In genomic region chr7:135509589-135509838, GRCh38 we compare ENCODE assay signal across 8 cellular contexts. TPM values are rescaled to one million over a fixed set of nuclear protein-coding genes. Genes with fewer than 3 reads are reported as not detected.
A peak's percentile ranks its signal among the peaks of the same experiment; 100 is the strongest.
DNase-seq lines count a peak whose midpoint lies in the region; ATAC-seq and TF ChIP-seq lines count a peak whose summit lies in the region.

No MANE protein-coding gene starts in this region.

- no peak overlapping the region for H3K27ac Mint-ChIP-seq in activated naive CD8-positive, alpha-beta T cell treated with anti-CD3 and anti-CD28 coated beads, Interleukin-2, amount 50 U/mL, for 24 hours

- H3K36me3 ChIP-seq in DOHH2 (ENCODE audit: control insufficient read depth, low read length), result peaks cover 14% of the 10 kb centered on the region
- H3K36me3 ChIP-seq in OCI-LY7 (ENCODE audit: insufficient read depth, low read length), result peaks cover 9% of the 10 kb centered on the region
- no peaks in the 10 kb centered on the region for H3K36me3 ChIP-seq in psoas muscle (ENCODE audit: insufficient read depth in 1 of 2, low read depth in 1 of 2)

- intact Hi-C loops in OCI-LY7 (cut with micrococcal nuclease; ENCODE audit: unreplicated experiment), result loop anchor here (5.0 kb wide), 1 partner anchor 468 kb away; the partner anchor contains the start of gene MTPN
- intact Hi-C loops in psoas muscle (cut with DNase I), result loop anchor here in 1 of 2 donors (5.0 kb wide), 1 partner anchor 62 kb away; no protein-coding TSS in a partner anchor

- no TSS peak for BruUV-seq in OCI-LY7 (replicated peaks; lab: Mats Ljungman, UMichigan)

- no peaks in the 10 kb centered on the region for H3K9me3 Mint-ChIP-seq in activated naive CD8-positive, alpha-beta T cell treated with anti-CD3 and anti-CD28 coated beads, Interleukin-2, amount 50 U/mL, for 24 hours

- 0 to 1% (median 1%) methylated on average over 13 to 14 of the region's 14 CpGs for WGBS in psoas muscle, 3 donors

- peak overlapping the region; percentile 73 for H3K4me2 ChIP-seq in DOHH2 (ENCODE audit: low read length)
- H3K4me2 ChIP-seq in OCI-LY7 (ENCODE audit: low read length), result peak overlapping the region; percentile 97

- H3K27ac ChIP-seq in DOHH2 (ENCODE audit: low read depth, low read length) (peak overlapping the region; percentile 72), OCI-LY7 (ENCODE audit: low read depth, low read length, poor library complexity, severe bottlenecking) (peak overlapping the region; percentile 71), psoas muscle (peak overlapping the region; percentile 94)

- H3K9me3 ChIP-seq in DOHH2 (ENCODE audit: control insufficient read depth, insufficient read depth, low read length) (no peaks in the 10 kb centered on the region), OCI-LY7 (ENCODE audit: low read length) (no peaks in the 10 kb centered on the region), psoas muscle (no peaks in the 10 kb centered on the region)

- no peaks in the 10 kb centered on the region for H3K27me3 ChIP-seq in DOHH2 (ENCODE audit: control insufficient read depth, low read length)
- no peaks in the 10 kb centered on the region for H3K27me3 ChIP-seq in psoas muscle (ENCODE audit: insufficient read depth in 3 of 3, low read length in 2 of 3)

- peaks cover 53% of the 10 kb centered on the region for H3K79me2 ChIP-seq in DOHH2 (ENCODE audit: control insufficient read depth, low read length)
- H3K79me2 ChIP-seq in OCI-LY7 (ENCODE audit: insufficient read depth, low read depth, low read length), result peaks cover 52% of the 10 kb centered on the region

- H4K20me1 ChIP-seq in DOHH2 (ENCODE audit: control insufficient read depth, insufficient read depth, low read depth, low read length) (peaks cover 23% of the 10 kb centered on the region), OCI-LY7 (ENCODE audit: insufficient read depth, low read length) (peaks cover 23% of the 10 kb centered on the region)

- peaks cover 7% of the 10 kb centered on the region for H3K36me3 Mint-ChIP-seq in activated naive CD8-positive, alpha-beta T cell treated with anti-CD3 and anti-CD28 coated beads, Interleukin-2, amount 50 U/mL, for 24 hours (ENCODE audit: low read depth)

- DNase-seq in OCI-LY7 (ENCODE audit: low spot score) (no peak), fibroblast of gingiva (ENCODE audit: low read depth) (peak; percentile 63), psoas muscle (no peak), NCI-H1436 treated with DMSO at 0.1 percent for 48 hours (lab: John Stamatoyannopoulos, UW) (no peak), DMS114 treated with DMSO at 0.1 percent for 48 hours (lab: John Stamatoyannopoulos, UW; ENCODE audit: unreplicated experiment) (no peak)
- no peak for DNase-seq in activated naive CD8-positive, alpha-beta T cell treated with anti-CD3 and anti-CD28 coated beads, Interleukin-2, amount 50 U/mL, for 24 hours

- peaks cover 5% of the 10 kb centered on the region for H3F3A ChIP-seq in DOHH2 (ENCODE audit: control insufficient read depth, insufficient read depth)

- CTCF ChIA-PET in OCI-LY7 (lab: Charles Lee; ENCODE audit: unreplicated experiment), result no interaction called here

- TF ChIP-seq CTCF in DOHH2 (IDR thresholded peaks at IDR 0.05; ENCODE audit: low read depth, low read length, poor library complexity, severe bottlenecking) (no peak), OCI-LY7 (conservative IDR thresholded peaks at IDR 0.05; ENCODE audit: low read length) (no peak), psoas muscle (IDR thresholded peaks at IDR 0.05) (no peak)

- ATAC-seq in psoas muscle (no peak), HG03442 (IDR thresholded peaks at IDR 0.05; ENCODE audit: unreplicated experiment) (no peak)
- no peak for ATAC-seq in activated naive CD8-positive, alpha-beta T cell treated with anti-CD3 and anti-CD28 coated beads, Interleukin-2, amount 50 U/mL, for 24 hours

- peaks cover 31% of the 10 kb centered on the region for H3K4me1 ChIP-seq in DOHH2 (ENCODE audit: control insufficient read depth, low read length)
- H3K4me1 ChIP-seq in OCI-LY7 (ENCODE audit: insufficient read depth, low read length, poor library complexity, severe bottlenecking), result peaks cover 28% of the 10 kb centered on the region
- peaks cover 22% of the 10 kb centered on the region for H3K4me1 ChIP-seq in psoas muscle

- peaks cover 20% of the 10 kb centered on the region for H3K4me1 Mint-ChIP-seq in activated naive CD8-positive, alpha-beta T cell treated with anti-CD3 and anti-CD28 coated beads, Interleukin-2, amount 50 U/mL, for 24 hours

- POLR2A ChIA-PET in OCI-LY7 (lab: Charles Lee), result interaction anchor here (0.6 to 0.9 kb wide), 4 partner anchors 16 to 145 kb away, joined by 3 to 4 read pairs (median 3); no protein-coding TSS in a partner anchor

- peak overlapping the region; percentile 26; the same call in 1 of the 2 replicates for H2AFZ ChIP-seq in OCI-LY7 (ENCODE audit: low read length)

- H3K4me3 ChIP-seq in DOHH2 (ENCODE audit: low read length) (peak overlapping the region; percentile 98), OCI-LY7 (ENCODE audit: low read depth, low read length, poor library complexity, severe bottlenecking) (peak overlapping the region; percentile 97), psoas muscle (peak overlapping the region; percentile 94)

- H3K27me3 Mint-ChIP-seq in activated naive CD8-positive, alpha-beta T cell treated with anti-CD3 and anti-CD28 coated beads, Interleukin-2, amount 50 U/mL, for 24 hours, result peaks cover 2% of the 10 kb centered on the region

- H3K4me3 Mint-ChIP-seq in activated naive CD8-positive, alpha-beta T cell treated with anti-CD3 and anti-CD28 coated beads, Interleukin-2, amount 50 U/mL, for 24 hours, result no peak overlapping the region

- H3K9me2 ChIP-seq in DOHH2 (replicated peaks; ENCODE audit: control insufficient read depth, low read length) (no peaks in the 10 kb centered on the region), OCI-LY7 (ENCODE audit: insufficient read depth, low read length) (no peaks in the 10 kb centered on the region)

RNA-seq across cellular contexts. Expression of gene CNOT4, which starts 0.4 kb away (rescaled TPM):
- total RNA-seq in OCI-LY7 (2014; rRNA removed; shearing (Covaris generic)), result 18.7 and 21.8 TPM in 2 replicates
- 21.9 and 23.7 TPM in 2 replicates for total RNA-seq in OCI-LY7 (2022)
- 10 to 100 TPM; 27.6 to 43.7 (median 33.5) TPM for total RNA-seq in psoas muscle
- 10 to 100 TPM in 2 of 3 donors, 1 to 10 TPM in 1; 8.3 to 21.6 (median 10.3) TPM for polyA plus RNA-seq in psoas muscle

RNA-seq across cellular contexts. Expression of gene NUP205, which starts 48.2 kb away (rescaled TPM):
- total RNA-seq in OCI-LY7 (2014; rRNA removed; shearing (Covaris generic)), result 98.1 and 115 TPM in 2 replicates
- total RNA-seq in OCI-LY7 (2022), result 132 and 138 TPM in 2 replicates
- 10 to 100 TPM; 15.7 to 20.8 (median 18.8) TPM for total RNA-seq in psoas muscle
- 10 to 100 TPM; 16.5 to 22.7 (median 22.0) TPM for polyA plus RNA-seq in psoas muscle

Comparison
In these comparisons a context has a peak if more than half of its experiments do, and no peak if none do; other contexts are left out.
1. RNA of gene NUP205, which starts 48.2 kb away (total RNA-seq): 98.1 to 138 TPM in OCI-LY7; 15.7 to 20.8 TPM in psoas muscle; every median in the first group is over 4 times any median in the second.
2. Peak in every context shown above with its lines, with median percentiles within 50 percentile points of each other: H3K27ac ChIP-seq and H3K4me3 ChIP-seq.